Comparison of ENCODE assay signal across 11 cellular contexts in the genomic region with DNA sequence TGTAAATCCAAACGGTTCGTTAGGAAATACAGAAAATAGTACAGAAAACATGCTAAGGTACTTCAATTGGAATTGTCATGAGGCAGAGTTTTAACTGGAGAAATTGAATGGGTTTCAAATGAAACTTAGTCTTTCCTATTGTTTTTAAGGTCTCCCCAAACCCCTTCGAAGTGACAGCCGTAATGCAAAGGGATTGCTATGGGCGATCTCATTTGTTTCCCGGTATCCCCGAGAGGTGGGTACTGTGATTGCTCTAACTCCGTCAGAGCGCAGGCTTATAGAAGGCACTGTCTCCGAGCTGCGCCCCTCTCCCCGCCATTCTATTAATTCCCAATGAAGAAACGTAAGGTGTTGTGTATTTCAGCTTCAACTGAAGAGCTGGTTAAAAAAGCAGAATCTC. TPM values are rescaled to one million over a fixed set of nuclear protein-coding genes. Genes with fewer than 3 reads are reported as not detected.
DNase-seq lines count a peak whose midpoint lies in the region; ATAC-seq and TF ChIP-seq lines count a peak whose summit lies in the region.
"Had no signal": no experiment of that assay in that cellular context is flagged by ENCODE, and none has a peak within 500 bp of the region (broad histone marks: within the 10 kb centered on the region; RNA-seq: fewer than 3 reads in every experiment).

No MANE protein-coding gene starts in this region.

- peaks cover 22% of the 10 kb centered on the region for H3K27me3 Mint-ChIP-seq in activated naive CD4-positive, alpha-beta T cell treated with anti-CD3 and anti-CD28 coated beads, Interleukin-2, amount 50 U/mL, for 24 hours
- peaks cover 5% of the 10 kb centered on the region for H3K27me3 Mint-ChIP-seq in activated CD8-positive, alpha-beta T cell treated with anti-CD3 and anti-CD28 coated beads, Interleukin-2, amount 10 ng/mL, durations not matched to agents 7 days and 5 days (ENCODE audit: low read depth)

- no peak for DNase-seq in activated naive CD4-positive, alpha-beta T cell (lab: John Stamatoyannopoulos, UW)
- no peak for DNase-seq in activated CD8-positive, alpha-beta T cell treated with anti-CD3 and anti-CD28 coated beads, Interleukin-2, amount 10 ng/mL, durations not matched to agents 7 days and 5 days
- DNase-seq in stomach: no peak
- no peak for DNase-seq in CD1c-positive myeloid dendritic cell (ENCODE audit: extremely low spot score)
- DNase-seq in AG20443 (ENCODE audit: low spot score): no peak

- peak overlapping the region in 2 of 5 donors; percentile 41 to 50 for H3K27ac ChIP-seq in stomach
- H3K27ac ChIP-seq: SJSA1, thyroid gland had no signal

- peaks cover 41% of the 10 kb centered on the region for H3K4me1 Mint-ChIP-seq in activated naive CD4-positive, alpha-beta T cell treated with anti-CD3 and anti-CD28 coated beads, Interleukin-2, amount 50 U/mL, for 24 hours
- peaks cover 63% of the 10 kb centered on the region for H3K4me1 Mint-ChIP-seq in activated CD8-positive, alpha-beta T cell treated with anti-CD3 and anti-CD28 coated beads, Interleukin-2, amount 10 ng/mL, durations not matched to agents 7 days and 5 days (ENCODE audit: low read depth)

- intact Hi-C loops in stomach (cut with DNase I; ENCODE audit: low total_unique reads): no loop called here

- peak overlapping the region; percentile 91 for H3K4me3 Mint-ChIP-seq in activated naive CD4-positive, alpha-beta T cell treated with anti-CD3 and anti-CD28 coated beads, Interleukin-2, amount 50 U/mL, for 24 hours
- H3K4me3 Mint-ChIP-seq in activated CD8-positive, alpha-beta T cell treated with anti-CD3 and anti-CD28 coated beads, Interleukin-2, amount 10 ng/mL, durations not matched to agents 7 days and 5 days: peak overlapping the region; percentile 93

- H3K36me3 Mint-ChIP-seq in activated naive CD4-positive, alpha-beta T cell treated with anti-CD3 and anti-CD28 coated beads, Interleukin-2, amount 50 U/mL, for 24 hours: no peaks in the 10 kb centered on the region
- peaks cover 20% of the 10 kb centered on the region for H3K36me3 Mint-ChIP-seq in activated CD8-positive, alpha-beta T cell treated with anti-CD3 and anti-CD28 coated beads, Interleukin-2, amount 10 ng/mL, durations not matched to agents 7 days and 5 days (ENCODE audit: low read depth)

- no peak for TF ChIP-seq CTCF in stomach (IDR thresholded peaks at IDR 0.05)

- no peak for ATAC-seq in activated CD8-positive, alpha-beta T cell treated with anti-CD3 and anti-CD28 coated beads, Interleukin-2, amount 10 ng/mL, durations not matched to agents 7 days and 5 days
- no peak for ATAC-seq in GM18520 (IDR thresholded peaks at IDR 0.05; ENCODE audit: unreplicated experiment)

- H3K9me3 ChIP-seq in iPS-18c (ENCODE audit: control insufficient read depth, insufficient read depth, low read length) (no peaks in the 10 kb centered on the region), stomach (no peaks in the 10 kb centered on the region)
- H3K9me3 ChIP-seq: thyroid gland had no signal

- TF ChIP-seq EP300 in stomach (IDR thresholded peaks at IDR 0.05): no peak

- no peak overlapping the region for H3K27ac Mint-ChIP-seq in activated naive CD4-positive, alpha-beta T cell treated with anti-CD3 and anti-CD28 coated beads, Interleukin-2, amount 50 U/mL, for 24 hours
- H3K27ac Mint-ChIP-seq in activated CD8-positive, alpha-beta T cell treated with anti-CD3 and anti-CD28 coated beads, Interleukin-2, amount 10 ng/mL, durations not matched to agents 7 days and 5 days: peak overlapping the region; percentile 95

- H3K36me3 ChIP-seq in stomach: no peaks in the 10 kb centered on the region
- H3K36me3 ChIP-seq: SJSA1, thyroid gland had no signal

- WGBS in stomach, 5 donors: 16 to 34% (median 20%) methylated on average over 13 of the region's 13 CpGs

- TF ChIP-seq POLR2A in stomach (IDR thresholded peaks at IDR 0.05): no peak

- H3K4me3 ChIP-seq in iPS-18c (ENCODE audit: insufficient read depth, low read depth, low read length): peak overlapping the region; percentile 60; the same call in 1 of the 2 replicates
- peak overlapping the region in 3 of 4 donors; percentile 13 to 24 (median 18) for H3K4me3 ChIP-seq in stomach
- H3K4me3 ChIP-seq: thyroid gland had no signal

- H3K4me1 ChIP-seq in stomach: peaks cover 9 to 24% (median 17%) of the 10 kb centered on the region in 4 donors

- POLR2A ChIA-PET in activated CD8-positive, alpha-beta T cell treated with anti-CD3 and anti-CD28 coated beads, Interleukin-2, amount 10 ng/mL, durations not matched to agents 7 days and 5 days (lab: Charles Lee): interaction anchor here (0.9 to 3.9 kb wide), 12 partner anchors 8 to 356 kb away, joined by 4 to 108 read pairs (median 11); a partner anchor contains a TSS

- peaks cover 4 to 99% (median 71%) of the 10 kb centered on the region in 3 donors for H3K27me3 ChIP-seq in stomach

- CTCF ChIA-PET in activated CD8-positive, alpha-beta T cell treated with anti-CD3 and anti-CD28 coated beads, Interleukin-2, amount 10 ng/mL, durations not matched to agents 7 days and 5 days (lab: Charles Lee): interaction anchor here (0.7 to 12.6 kb wide), 9 partner anchors 8 to 1027 kb away, joined by 3 to 123 read pairs (median 6); a partner anchor contains a TSS

- no peaks in the 10 kb centered on the region for H3K9me3 Mint-ChIP-seq in activated naive CD4-positive, alpha-beta T cell treated with anti-CD3 and anti-CD28 coated beads, Interleukin-2, amount 50 U/mL, for 24 hours
- H3K9me3 Mint-ChIP-seq in activated CD8-positive, alpha-beta T cell treated with anti-CD3 and anti-CD28 coated beads, Interleukin-2, amount 10 ng/mL, durations not matched to agents 7 days and 5 days (ENCODE audit: insufficient read depth): no peaks in the 10 kb centered on the region

RNA-seq across cellular contexts. Expression of a gene that starts 22.0 kb away (rescaled TPM):
- 100 to 1,000 TPM; 129 to 139 TPM for total RNA-seq in activated CD8-positive, alpha-beta T cell treated with anti-CD3 and anti-CD28 coated beads, Interleukin-2, amount 10 ng/mL, durations not matched to agents 7 days and 5 days
- total RNA-seq in stomach: 10 to 100 TPM in 3 of 5 donors, 1 to 10 TPM in 2; 8.9 to 44.6 (median 16.2) TPM
- 10 to 100 TPM; 27.0 to 31.7 (median 29.6) TPM for polyA plus RNA-seq in stomach

RNA-seq across cellular contexts. Expression of a gene that starts 48.5 kb away (rescaled TPM):
- 1 to 10 TPM; 2.8 to 4.0 TPM for total RNA-seq in activated CD8-positive, alpha-beta T cell treated with anti-CD3 and anti-CD28 coated beads, Interleukin-2, amount 10 ng/mL, durations not matched to agents 7 days and 5 days
- 1 to 10 TPM in 3 of 5 donors, not detected in 2; 1.8 to 6.2 (median 5.3) TPM for total RNA-seq in stomach
- 1 to 10 TPM in 2 of 3 donors, not detected in 1; 1.2 to 1.7 TPM for polyA plus RNA-seq in stomach
- total RNA-seq: glomerular endothelial cell, SJSA1 had no signal

RNA-seq across cellular contexts. Expression of a gene that starts 58.5 kb away (rescaled TPM):
- 10 to 100 TPM; 66.5 to 71.9 TPM for total RNA-seq in activated CD8-positive, alpha-beta T cell treated with anti-CD3 and anti-CD28 coated beads, Interleukin-2, amount 10 ng/mL, durations not matched to agents 7 days and 5 days
- total RNA-seq in stomach: 100 to 1,000 TPM in 1 of 5 donors, 10 to 100 TPM in 3, 1 to 10 TPM in 1; 7.1 to 163 (median 23.9) TPM
- polyA plus RNA-seq in stomach: 10 to 100 TPM in 2 of 3 donors, 1 to 10 TPM in 1; 9.4 to 15.7 (median 10.8) TPM
